8 cellular contexts compared by ENCODE assay signal in genomic region chr19:52170863-52171320, GRCh38. TPM values are rescaled to one million over a fixed set of nuclear protein-coding genes. Genes with fewer than 3 reads are reported as not detected.
A peak's percentile ranks its signal among the peaks of the same experiment; 100 is the strongest.
DNase-seq lines count a peak whose midpoint lies in the region; ATAC-seq, FAIRE-seq and TF ChIP-seq lines count a peak whose summit lies in the region.

No MANE protein-coding gene starts in this region.

- peaks cover 25% of the 10 kb centered on the region for H3K36me3 ChIP-seq in effector memory CD4-positive, alpha-beta T cell (ENCODE audit: control insufficient read depth, insufficient read depth, low read length)
- H3K36me3 ChIP-seq in mesodermal cell (ENCODE audit: control insufficient read depth, insufficient read depth, low read length): peaks cover 19% of the 10 kb centered on the region

- peaks cover 7% of the 10 kb centered on the region for H3K4me1 ChIP-seq in effector memory CD4-positive, alpha-beta T cell (ENCODE audit: control insufficient read depth, insufficient read depth, low read length, poor library complexity, severe bottlenecking)
- H3K4me1 ChIP-seq in mesodermal cell (ENCODE audit: control insufficient read depth, insufficient read depth, low read length, poor library complexity, severe bottlenecking): no peaks in the 10 kb centered on the region

- ATAC-seq in GM21529 (IDR thresholded peaks at IDR 0.05; ENCODE audit: unreplicated experiment): peak; percentile 17

- no peak for TF ChIP-seq CTCF in GM13976 (IDR thresholded peaks at IDR 0.05; ENCODE audit: borderline replicate concordance, control extremely low read depth, extremely low read depth, insufficient read depth, missing control alignments)

- H3K27me3 ChIP-seq in effector memory CD4-positive, alpha-beta T cell (replicated peaks; ENCODE audit: control insufficient read depth, insufficient read depth, low read length, poor library complexity, severe bottlenecking): no peaks in the 10 kb centered on the region

- FAIRE-seq in HTR-8/SVneo (lab: Jason Lieb, UNC): no peak

- DNase-seq in CD1c-positive myeloid dendritic cell (ENCODE audit: extremely low spot score): peak; percentile 1
- peak; percentile 4 for DNase-seq in RPMI8226
- DNase-seq in effector memory CD4-positive, alpha-beta T cell: no peak
- peak; percentile 51 for DNase-seq in ureter (ENCODE audit: low spot score)
- no peak for DNase-seq in HTR-8/SVneo (ENCODE audit: insufficient read length, low spot score)
- DNase-seq in GM13976 (ENCODE audit: low spot score): no peak

- H3K27ac ChIP-seq in effector memory CD4-positive, alpha-beta T cell (ENCODE audit: insufficient read depth, low read length, poor library complexity, severe bottlenecking): peak overlapping the region; percentile 92
- no peak overlapping the region for H3K27ac ChIP-seq in mesodermal cell (ENCODE audit: low read depth, low read length, severe bottlenecking)

- peak overlapping the region; percentile 99 for H3K4me3 ChIP-seq in effector memory CD4-positive, alpha-beta T cell (ENCODE audit: insufficient read depth, low read depth, low read length, poor library complexity, severe bottlenecking)
- H3K4me3 ChIP-seq in mesodermal cell (ENCODE audit: extremely low read depth, insufficient read depth, low read length, poor library complexity, severe bottlenecking): peak overlapping the region; percentile 73

- in situ Hi-C loops in GM13976 (cut with MboI; ENCODE audit: low sequenced_read_pairs, unreplicated experiment): no loop called here

- H3K9me3 ChIP-seq in effector memory CD4-positive, alpha-beta T cell (ENCODE audit: control insufficient read depth, low read length): no peaks in the 10 kb centered on the region
- peaks cover 8% of the 10 kb centered on the region for H3K9me3 ChIP-seq in mesodermal cell (ENCODE audit: control insufficient read depth, low read length)

- 0 to 2% methylated on average over 17 to 22 of the region's 22 CpGs for WGBS in mesodermal cell (ENCODE audit: insufficient coverage in 2 of 2), 2 experiments

RNA-seq across cellular contexts. Expression of gene ZNF836, which starts 0.5 kb away (rescaled TPM):
- polyA plus RNA-seq in mesodermal cell (2013, experiment 1 of 2): 7.3 TPM
- 5.4 TPM for polyA plus RNA-seq in mesodermal cell (2013, experiment 2 of 2)
- 22.0 TPM for total RNA-seq in ureter

RNA-seq across cellular contexts. Expression of gene PPP2R1A, which starts 19.0 kb away (rescaled TPM):
- 229 TPM for polyA plus RNA-seq in mesodermal cell (2013, experiment 1 of 2)
- polyA plus RNA-seq in mesodermal cell (2013, experiment 2 of 2): 195 TPM
- 259 TPM for total RNA-seq in ureter

RNA-seq across cellular contexts. Expression of gene ZNF616, which starts 31.2 kb away (rescaled TPM):
- polyA plus RNA-seq in mesodermal cell (2013, experiment 1 of 2): 9.0 TPM
- 9.6 TPM for polyA plus RNA-seq in mesodermal cell (2013, experiment 2 of 2)
- 16.0 TPM for total RNA-seq in ureter

Comparison
In these comparisons a context has a peak if more than half of its experiments do, and no peak if none do; other contexts are left out.
1. DNase-seq: peak in CD1c-positive myeloid dendritic cell (single experiment), RPMI8226 (single experiment) and ureter (single experiment); none in effector memory CD4-positive, alpha-beta T cell (0 of 3), HTR-8/SVneo (single experiment) and GM13976 (single experiment).